11 cellular contexts compared by ENCODE assay signal in the genomic region with DNA sequence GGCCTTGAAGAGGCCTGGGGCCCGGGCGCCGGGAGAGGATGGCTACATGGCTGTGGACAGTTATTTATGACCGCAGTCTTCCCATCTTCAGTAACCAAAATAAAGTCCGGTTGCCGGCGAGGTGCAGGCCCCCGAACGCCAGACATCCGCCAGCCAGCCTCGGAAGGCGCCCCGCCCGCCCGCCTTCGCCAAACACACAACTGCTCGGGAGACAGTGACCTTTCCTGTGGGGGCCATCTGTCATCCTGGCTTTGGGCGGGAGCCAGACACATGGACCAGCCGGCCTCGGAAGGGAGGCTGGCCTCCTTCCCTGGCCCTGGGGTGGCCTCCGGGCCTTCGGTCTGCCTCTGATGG.
A peak's percentile ranks its signal among the peaks of the same experiment; 100 is the strongest.
DNase-seq lines count a peak whose midpoint lies in the region; ATAC-seq and TF ChIP-seq lines count a peak whose summit lies in the region.
"Had no signal": no experiment of that assay in that cellular context is flagged by ENCODE, and none has a peak within 500 bp of the region (broad histone marks: within the 10 kb centered on the region; RNA-seq: fewer than 3 reads in every experiment).

No MANE protein-coding gene starts in this region.

- no peak overlapping the region for H3K4me3 ChIP-seq in AG04450 (ENCODE audit: low read depth, low read length)
- no peak overlapping the region for H3K4me3 ChIP-seq in Peyer's patch
- H3K4me3 ChIP-seq in heart left ventricle: no peak overlapping the region
- H3K4me3 ChIP-seq in ovary: no peak overlapping the region
- H3K4me3 ChIP-seq: colonic mucosa had no signal

- peaks cover 0 to 24% (median 0%) of the 10 kb centered on the region in 4 donors for H3K4me1 ChIP-seq in Peyer's patch
- H3K4me1 ChIP-seq in heart left ventricle: peaks cover 13 to 67% (median 37%) of the 10 kb centered on the region in 12 donors
- H3K4me1 ChIP-seq in ovary (ENCODE audit: insufficient read depth): peaks cover 24% of the 10 kb centered on the region
- H3K4me1 ChIP-seq: colonic mucosa had no signal

- TF ChIP-seq EP300 in ovary (IDR thresholded peaks at IDR 0.05): no peak

- CTCF ChIA-PET in AG04450 (lab: Charles Lee): no interaction called here

- TF ChIP-seq CTCF in AG04450 (IDR thresholded peaks at IDR 0.05; ENCODE audit: low read depth, low read length) (no peak), Peyer's patch (IDR thresholded peaks at IDR 0.05) (no peak), heart left ventricle (IDR thresholded peaks at IDR 0.05) (no peak), ovary (IDR thresholded peaks at IDR 0.05) (no peak)

- H3K27me3 ChIP-seq in AG04450 (ENCODE audit: control insufficient read depth, insufficient read depth, low read length) (no peaks in the 10 kb centered on the region), Peyer's patch (no peaks in the 10 kb centered on the region), heart left ventricle (no peaks in the 10 kb centered on the region), ovary (no peaks in the 10 kb centered on the region)
- H3K27me3 ChIP-seq: colonic mucosa had no signal

- intact Hi-C loops in heart left ventricle (cut with DNase I): no loop called here
- intact Hi-C loops in ovary (cut with DNase I): loop anchor here (5.0 to 10.0 kb wide), 7 partner anchors 46 to 144 kb away; a partner anchor contains a TSS

- TF ChIP-seq POLR2A in Peyer's patch (IDR thresholded peaks at IDR 0.05) (no peak), heart left ventricle (IDR thresholded peaks at IDR 0.05) (no peak), ovary (IDR thresholded peaks at IDR 0.05) (no peak)

- ATAC-seq in heart left ventricle: peak in 3 of 4 donors; percentile 19 to 41 (median 25)
- ATAC-seq in GM19035 (IDR thresholded peaks at IDR 0.05; ENCODE audit: unreplicated experiment): no peak

- DNase-seq in AG04450 (ENCODE audit: low read depth, low spot score) (no peak), Peyer's patch (peak in 2 of 3 donors; percentile 56 to 68), heart left ventricle (peak in 4 of 5 donors; percentile 56 to 74 (median 66)), ovary (peak; percentile 72 to 83 (median 76)), NCI-H774 (lab: John Stamatoyannopoulos, UW) (no peak), NK-92 (lab: John Stamatoyannopoulos, UW; ENCODE audit: unreplicated experiment) (no peak)
- DNase-seq in stimulated activated CD4-positive, alpha-beta T cell treated with anti-CD3 and anti-CD28 coated beads, Interleukin-12 subunit alpha, Interleukin-12 subunit beta, amount 100 ng/mL, for 4 hours: no peak
- DNase-seq: activated T-cell treated with anti-CD3 and anti-CD28 coated beads for 4 hours had no signal

- no peaks in the 10 kb centered on the region; the same call in 1 of the 2 replicates for H3K9me3 ChIP-seq in AG04450 (ENCODE audit: control insufficient read depth, insufficient read depth, low read length)
- H3K9me3 ChIP-seq in Peyer's patch: no peaks in the 10 kb centered on the region
- no peaks in the 10 kb centered on the region for H3K9me3 ChIP-seq in heart left ventricle
- no peaks in the 10 kb centered on the region for H3K9me3 ChIP-seq in ovary
- H3K9me3 ChIP-seq: colonic mucosa had no signal

- POLR2A ChIA-PET in AG04450 (lab: Yijun Ruan, JAX): interaction anchor here (1.1 to 1.5 kb wide), 3 partner anchors 8 to 95 kb away, joined by 3 to 11 read pairs (median 7); no protein-coding TSS in a partner anchor

- H3K36me3 ChIP-seq in Peyer's patch: no peaks in the 10 kb centered on the region
- H3K36me3 ChIP-seq in heart left ventricle: no peaks in the 10 kb centered on the region
- no peaks in the 10 kb centered on the region for H3K36me3 ChIP-seq in ovary
- H3K36me3 ChIP-seq: colonic mucosa had no signal

- peak overlapping the region; percentile 96 for H3K27ac ChIP-seq in AG04450 (ENCODE audit: low read depth, low read length)
- H3K27ac ChIP-seq in Peyer's patch: peak overlapping the region; percentile 53 to 74 (median 62)
- H3K27ac ChIP-seq in heart left ventricle: peak overlapping the region in 11 of 12 donors; percentile 45 to 91 (median 73)
- H3K27ac ChIP-seq in ovary: peak overlapping the region; percentile 71 to 77
- H3K27ac ChIP-seq: KMS-11 had no signal

- WGBS in heart left ventricle, 4 donors: 47 to 66% (median 55%) methylated on average over 5 to 22 of the region's 22 CpGs
- WGBS in ovary, 3 donors: 0 to 9% (median 2%) methylated on average over 18 to 22 of the region's 22 CpGs

Comparison
In these comparisons a context has a peak if more than half of its experiments do, and no peak if none do; other contexts are left out.
1. DNase-seq: peak in Peyer's patch (2 of 3), heart left ventricle (4 of 5) and ovary (5 of 5); none in AG04450 (single experiment), NCI-H774 (single experiment), stimulated activated CD4-positive, alpha-beta T cell treated with anti-CD3 and anti-CD28 coated beads, Interleukin-12 subunit alpha, Interleukin-12 subunit beta, amount 100 ng/mL, for 4 hours (single experiment) and NK-92 (single experiment).
2. intact Hi-C loops: an anchor here in ovary (5.0 to 10.0 kb wide); none called in heart left ventricle.
3. Peak in every context shown above with its lines, with median percentiles within 50 percentile points of each other: H3K27ac ChIP-seq.